In the genomic region with DNA sequence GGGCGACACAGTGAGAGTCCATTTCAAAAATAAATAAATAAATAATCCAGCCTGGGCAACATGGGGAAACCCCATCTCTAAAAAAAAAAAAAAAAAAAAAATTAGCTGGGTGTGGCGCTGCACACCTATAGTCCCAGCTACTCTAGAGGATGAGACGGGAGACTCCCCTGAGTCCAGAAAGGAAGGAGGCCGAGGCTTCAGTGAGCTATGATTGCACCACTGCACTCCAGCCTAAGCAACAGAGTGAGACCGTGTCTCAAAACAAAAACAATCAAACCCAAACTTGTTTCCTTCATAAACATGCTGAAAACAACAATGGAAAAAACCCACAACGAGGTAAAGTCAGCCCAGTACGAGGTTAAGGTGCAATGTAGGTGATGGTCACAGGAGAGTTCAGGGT, we compare ENCODE assay signal across 9 cellular contexts. TPM values are rescaled to one million over a fixed set of nuclear protein-coding genes. Genes with fewer than 3 reads are reported as not detected.
DNase-seq lines count a peak whose midpoint lies in the region; ATAC-seq and TF ChIP-seq lines count a peak whose summit lies in the region.
"Had no signal": no experiment of that assay in that cellular context is flagged by ENCODE, and none has a peak within 500 bp of the region (broad histone marks: within the 10 kb centered on the region; RNA-seq: fewer than 3 reads in every experiment).

No MANE protein-coding gene starts in this region.

- peaks cover 0 to 40% (median 12%) of the 10 kb centered on the region in 4 donors for H3K4me1 ChIP-seq in Peyer's patch
- peaks cover 32 to 55% (median 48%) of the 10 kb centered on the region in 4 donors for H3K4me1 ChIP-seq in esophagus muscularis mucosa
- peaks cover 12% of the 10 kb centered on the region for H3K4me1 ChIP-seq in prostate gland (replicated peaks)

- H3K9me3 ChIP-seq in Peyer's patch (no peaks in the 10 kb centered on the region), esophagus muscularis mucosa (no peaks in the 10 kb centered on the region), prostate gland (no peaks in the 10 kb centered on the region)

- peak overlapping the region; percentile 98 for H3K4me3 ChIP-seq in GM08714 (ENCODE audit: low read length)
- H3K4me3 ChIP-seq in Peyer's patch, result peak overlapping the region; percentile 84 to 100 (median 94)
- peak overlapping the region; percentile 88 to 99 (median 97) for H3K4me3 ChIP-seq in esophagus muscularis mucosa
- peak overlapping the region; percentile 91 to 100 for H3K4me3 ChIP-seq in prostate gland

- WGBS in esophagus muscularis mucosa, result 38% methylated on average over 7 of the region's 7 CpGs
- WGBS in prostate gland, result 32% methylated on average over 7 of the region's 7 CpGs

- H3K36me3 ChIP-seq in Peyer's patch (peaks cover 0 to 42% (median 0%) of the 10 kb centered on the region in 3 donors), esophagus muscularis mucosa (peaks cover 30 to 44% (median 40%) of the 10 kb centered on the region in 4 donors), prostate gland (peaks cover 0 to 8% of the 10 kb centered on the region in 2 donors)

- TF ChIP-seq EP300 in esophagus muscularis mucosa (IDR thresholded peaks at IDR 0.05), result no peak

- intact Hi-C loops in esophagus muscularis mucosa (cut with DNase I), result no loop called here
- intact Hi-C loops in prostate gland (cut with DNase I), result no loop called here

- no peak for TF ChIP-seq POLR2A in Peyer's patch (IDR thresholded peaks at IDR 0.05)
- TF ChIP-seq POLR2A in esophagus muscularis mucosa (IDR thresholded peaks at IDR 0.05; ENCODE audit: low read depth), result no peak
- no peak for TF ChIP-seq POLR2A in prostate gland (IDR thresholded peaks at IDR 0.05)

- H3K27me3 ChIP-seq in Peyer's patch (no peaks in the 10 kb centered on the region), esophagus muscularis mucosa (no peaks in the 10 kb centered on the region), prostate gland (replicated peaks; ENCODE audit: insufficient read depth) (no peaks in the 10 kb centered on the region)

- no peak for ATAC-seq in GM21825 (IDR thresholded peaks at IDR 0.05; ENCODE audit: unreplicated experiment)

- DNase-seq in Peyer's patch, result no peak
- DNase-seq in esophagus muscularis mucosa (ENCODE audit: extremely low spot score), result no peak
- DNase-seq in prostate gland (ENCODE audit: low spot score), result no peak
- DNase-seq in DMS79 treated with DMSO at 0.1 percent for 48 hours (lab: John Stamatoyannopoulos, UW), result no peak
- no peak for DNase-seq in NK-92 (lab: John Stamatoyannopoulos, UW; ENCODE audit: unreplicated experiment)
- no peak for DNase-seq in NCI-H526 treated with DMSO at 0.1 percent for 48 hours (lab: John Stamatoyannopoulos, UW)

- H3K27ac ChIP-seq in Peyer's patch (peak overlapping the region in 1 of 4 donors; percentile 99), esophagus muscularis mucosa (replicated peaks in 1 of 4) (no peak overlapping the region), prostate gland (no peak overlapping the region)

- TF ChIP-seq CTCF in Peyer's patch (IDR thresholded peaks at IDR 0.05), result no peak
- TF ChIP-seq CTCF in esophagus muscularis mucosa (IDR thresholded peaks at IDR 0.05), result no peak
- no peak for TF ChIP-seq CTCF in prostate gland (IDR thresholded peaks at IDR 0.05)

RNA-seq across cellular contexts. Expression of a gene that starts 1.2 kb away (rescaled TPM):
- total RNA-seq in Peyer's patch, result 10 to 100 TPM; 15.9 to 41.3 (median 24.7) TPM
- 10 to 100 TPM in 2 of 4 donors, 1 to 10 TPM in 2; 6.3 to 13.3 (median 9.7) TPM for total RNA-seq in esophagus muscularis mucosa
- 10 to 100 TPM; 11.3 to 17.0 TPM for total RNA-seq in prostate gland

RNA-seq across cellular contexts. Expression of a gene that starts 8.8 kb away (rescaled TPM):
- 10 to 100 TPM in 1 of 4 donors, 1 to 10 TPM in 2, not detected in 1; 2.3 to 23.1 (median 2.5) TPM for total RNA-seq in Peyer's patch
- total RNA-seq in esophagus muscularis mucosa, result under 1 TPM in 2 of 4 donors, not detected in 2; 0.23 to 0.66 TPM
- total RNA-seq in prostate gland, result 1 to 10 TPM; 3.1 to 4.0 TPM
- total RNA-seq: glomerular endothelial cell had no signal

RNA-seq across cellular contexts. Expression of a gene that starts 19.7 kb away (rescaled TPM):
- total RNA-seq in Peyer's patch (100 to 1,000 TPM; 102 to 146 (median 133) TPM), esophagus muscularis mucosa (10 to 100 TPM; 41.9 to 94.2 (median 78.3) TPM), prostate gland (1 to 10 TPM; 5.9 to 8.3 TPM)

Comparison
In these comparisons a context has a peak if more than half of its experiments do, and no peak if none do; other contexts are left out.
1. RNA of a gene that starts 19.7 kb away (total RNA-seq): 102 to 146 TPM in Peyer's patch and 41.9 to 94.2 TPM in esophagus muscularis mucosa; 5.9 to 8.3 TPM in prostate gland; every median in the first group is over 4 times any median in the second.
2. Peak in every context shown above with its lines, with median percentiles within 50 percentile points of each other: H3K4me3 ChIP-seq.